In genomic region chr16:14301150-14302030, GRCh38 we compare ENCODE assay signal across 7 cellular contexts.
DNase-seq lines count a peak whose midpoint lies in the region; ATAC-seq and TF ChIP-seq lines count a peak whose summit lies in the region.

No MANE protein-coding gene starts in this region.

- in situ Hi-C loops in GM13977 (cut with MboI; ENCODE audit: low pct_unique_long_range_greater_than_20kb, low sequenced_read_pairs, unreplicated experiment) = no loop called here

- TF ChIP-seq POLR2A in lower leg skin (IDR thresholded peaks at IDR 0.05) = no peak

- TF ChIP-seq CTCF in GM13977 (IDR thresholded peaks at IDR 0.05; ENCODE audit: extremely low read depth, insufficient read depth, missing control alignments) (no peak), lower leg skin (IDR thresholded peaks at IDR 0.05) (no peak)

- peaks cover 4% of the 10 kb centered on the region; the same call in 1 of the 2 replicates for H3K27me3 ChIP-seq in iPS DF 6.9 (ENCODE audit: control insufficient read depth, insufficient read depth, low read length)

- intact Hi-C loops in lower leg skin (cut with DNase I; ENCODE audit: low total_unique reads) = loop anchor here (2.0 to 10.0 kb wide), 2 partner anchors 103 to 227 kb away; no protein-coding TSS in a partner anchor

- peak; percentile 29 for ATAC-seq in activated naive CD8-positive, alpha-beta T cell treated with anti-CD3 and anti-CD28 coated beads, Interleukin-2, amount 10 ng/mL, durations not matched to agents 7 days and 5 days (ENCODE audit: low read depth)
- peak; percentile 26 to 27 for ATAC-seq in stimulated activated naive B cell treated with anti-CD40 and anti-IgM and Interleukin-4, amounts not matched to agents 10 μg/mL and 1 μg/mL and 100 μg/mL, for 72 hours (replicated peaks)
- ATAC-seq in HG03196 (IDR thresholded peaks at IDR 0.05; ENCODE audit: unreplicated experiment) = no peak

- no peaks in the 10 kb centered on the region for H3K36me3 ChIP-seq in iPS DF 6.9 (ENCODE audit: control insufficient read depth, insufficient read depth, low read length)

- H3K27me3 Mint-ChIP-seq in activated naive CD8-positive, alpha-beta T cell treated with anti-CD3 and anti-CD28 coated beads, Interleukin-2, amount 10 ng/mL, durations not matched to agents 7 days and 5 days = peaks cover 24% of the 10 kb centered on the region
- peaks cover 14 to 58% of the 10 kb centered on the region in 2 donors for H3K27me3 Mint-ChIP-seq in stimulated activated naive B cell treated with anti-CD40 and anti-IgM and Interleukin-4, amounts not matched to agents 10 μg/mL and 1 μg/mL and 100 μg/mL, for 72 hours

- peaks cover 2% of the 10 kb centered on the region for H3K4me1 ChIP-seq in iPS DF 6.9 (ENCODE audit: control insufficient read depth, insufficient read depth, low read length)

- peak overlapping the region; percentile 27 for H3K4me3 ChIP-seq in Jurkat, Clone E6-1 (ENCODE audit: low read length)
- peak overlapping the region; percentile 59; the same call in 1 of the 2 replicates for H3K4me3 ChIP-seq in iPS DF 6.9 (ENCODE audit: low read length)
- H3K4me3 ChIP-seq in lower leg skin (ENCODE audit: low read depth, poor library complexity, severe bottlenecking) = no peak overlapping the region

- no peaks in the 10 kb centered on the region for H3K9me3 Mint-ChIP-seq in activated naive CD8-positive, alpha-beta T cell treated with anti-CD3 and anti-CD28 coated beads, Interleukin-2, amount 10 ng/mL, durations not matched to agents 7 days and 5 days
- no peaks in the 10 kb centered on the region for H3K9me3 Mint-ChIP-seq in stimulated activated naive B cell treated with anti-CD40 and anti-IgM and Interleukin-4, amounts not matched to agents 10 μg/mL and 1 μg/mL and 100 μg/mL, for 72 hours

- peak; percentile 49 for DNase-seq in GM13977 (ENCODE audit: low spot score)
- DNase-seq in Jurkat, Clone E6-1 (ENCODE audit: low read depth, low spot score) = no peak
- peak; percentile 66 for DNase-seq in activated naive CD8-positive, alpha-beta T cell treated with anti-CD3 and anti-CD28 coated beads, Interleukin-2, amount 10 ng/mL, durations not matched to agents 7 days and 5 days
- DNase-seq in iPS DF 6.9 (ENCODE audit: low read depth, low spot score) = no peak
- no peak for DNase-seq in stimulated activated naive B cell treated with anti-CD40 and anti-IgM and Interleukin-4, amounts not matched to agents 10 μg/mL and 1 μg/mL and 100 μg/mL, for 72 hours
- DNase-seq in lower leg skin (ENCODE audit: low spot score in 2 of 2) = no peak

- POLR2A ChIA-PET in activated naive CD8-positive, alpha-beta T cell treated with anti-CD3 and anti-CD28 coated beads, Interleukin-2, amount 10 ng/mL, durations not matched to agents 7 days and 5 days (lab: Charles Lee) = interaction anchor here (1.2 kb wide), 1 partner anchor 16 kb away, joined by 7 read pairs; no protein-coding TSS in a partner anchor

- H3K27ac ChIP-seq in iPS DF 6.9 (ENCODE audit: low read length) = no peak overlapping the region

- peaks cover 9% of the 10 kb centered on the region for H3K4me1 Mint-ChIP-seq in activated naive CD8-positive, alpha-beta T cell treated with anti-CD3 and anti-CD28 coated beads, Interleukin-2, amount 10 ng/mL, durations not matched to agents 7 days and 5 days
- H3K4me1 Mint-ChIP-seq in stimulated activated naive B cell treated with anti-CD40 and anti-IgM and Interleukin-4, amounts not matched to agents 10 μg/mL and 1 μg/mL and 100 μg/mL, for 72 hours = peaks cover 9 to 23% of the 10 kb centered on the region in 2 donors

- WGBS in iPS DF 6.9 (ENCODE audit: insufficient coverage, insufficient read length) = no CpG with 5 or more reads among the region's 34 CpGs
- 3 to 6% methylated on average over 14 to 21 of the region's 34 CpGs for WGBS in lower leg skin, 2 donors

- peak overlapping the region; percentile 84 for H3K4me3 Mint-ChIP-seq in activated naive CD8-positive, alpha-beta T cell treated with anti-CD3 and anti-CD28 coated beads, Interleukin-2, amount 10 ng/mL, durations not matched to agents 7 days and 5 days
- H3K4me3 Mint-ChIP-seq in stimulated activated naive B cell treated with anti-CD40 and anti-IgM and Interleukin-4, amounts not matched to agents 10 μg/mL and 1 μg/mL and 100 μg/mL, for 72 hours = peak overlapping the region; percentile 83 to 85

- H3K36me3 Mint-ChIP-seq in activated naive CD8-positive, alpha-beta T cell treated with anti-CD3 and anti-CD28 coated beads, Interleukin-2, amount 10 ng/mL, durations not matched to agents 7 days and 5 days = no peaks in the 10 kb centered on the region
- H3K36me3 Mint-ChIP-seq in stimulated activated naive B cell treated with anti-CD40 and anti-IgM and Interleukin-4, amounts not matched to agents 10 μg/mL and 1 μg/mL and 100 μg/mL, for 72 hours = peaks cover 0 to 1% of the 10 kb centered on the region in 2 donors

- no peaks in the 10 kb centered on the region for H3K9me3 ChIP-seq in iPS DF 6.9 (ENCODE audit: control insufficient read depth, insufficient read depth, low read length)

- H3K27ac Mint-ChIP-seq in activated naive CD8-positive, alpha-beta T cell treated with anti-CD3 and anti-CD28 coated beads, Interleukin-2, amount 10 ng/mL, durations not matched to agents 7 days and 5 days = peak overlapping the region; percentile 77
- peak overlapping the region; percentile 32 for H3K27ac Mint-ChIP-seq in stimulated activated naive B cell treated with anti-CD40 and anti-IgM and Interleukin-4, amounts not matched to agents 10 μg/mL and 1 μg/mL and 100 μg/mL, for 72 hours

Comparison
In these comparisons a context has a peak if more than half of its experiments do, and no peak if none do; other contexts are left out.
1. DNase-seq: peak in GM13977 (single experiment) and activated naive CD8-positive, alpha-beta T cell treated with anti-CD3 and anti-CD28 coated beads, Interleukin-2, amount 10 ng/mL, durations not matched to agents 7 days and 5 days (single experiment); none in Jurkat, Clone E6-1 (single experiment), iPS DF 6.9 (single experiment), stimulated activated naive B cell treated with anti-CD40 and anti-IgM and Interleukin-4, amounts not matched to agents 10 μg/mL and 1 μg/mL and 100 μg/mL, for 72 hours (single experiment) and lower leg skin (0 of 2).